In genomic region chr3:45552773-45553371, GRCh38 we compare ENCODE assay signal across 12 cellular contexts. TPM values are rescaled to one million over a fixed set of nuclear protein-coding genes. Genes with fewer than 3 reads are reported as not detected.
DNase-seq lines count a peak whose midpoint lies in the region; TF ChIP-seq lines count a peak whose summit lies in the region.
"Had no signal": no experiment of that assay in that cellular context is flagged by ENCODE, and none has a peak within 500 bp of the region (broad histone marks: within the 10 kb centered on the region; RNA-seq: fewer than 3 reads in every experiment).

No MANE protein-coding gene starts in this region.

- H2AFZ ChIP-seq in OCI-LY1 (ENCODE audit: low read length) (no peak overlapping the region), fibroblast of lung (ENCODE audit: low read length) (no peak overlapping the region)

- H3K4me3 ChIP-seq in OCI-LY1 (ENCODE audit: low read depth, low read length, poor library complexity, severe bottlenecking) (no peak overlapping the region), fibroblast of lung (replicated peaks in 1 of 4; ENCODE audit: control extremely low read depth in 1 of 4, insufficient read depth in 1 of 4, low read depth in 3 of 4, low read length in 4 of 4) (no peak overlapping the region), skeletal muscle tissue (ENCODE audit: low read length in 3 of 3) (peak overlapping the region in 1 of 3 donors; percentile 66)

- H3K36me3 Mint-ChIP-seq in activated T-cell treated with anti-CD3 and anti-CD28 coated beads, Interleukin-2, amount 50 U/mL, for 24 hours (ENCODE audit: low read depth) = peaks cover 6% of the 10 kb centered on the region
- H3K36me3 Mint-ChIP-seq: IgD-negative memory B cell had no signal

- peak overlapping the region; percentile 25; the same call in 1 of the 2 replicates for H3K4me2 ChIP-seq in OCI-LY1 (ENCODE audit: low read length)
- peak overlapping the region; percentile 5 for H3K4me2 ChIP-seq in fibroblast of lung (ENCODE audit: extremely low read depth, insufficient read depth, low read length)

- H3K9me2 ChIP-seq in OCI-LY1 (ENCODE audit: low read depth, low read length) = no peaks in the 10 kb centered on the region

- H3K27ac Mint-ChIP-seq in activated T-cell treated with anti-CD3 and anti-CD28 coated beads, Interleukin-2, amount 50 U/mL, for 24 hours = no peak overlapping the region
- H3K27ac Mint-ChIP-seq: activated CD4-positive, alpha-beta T cell treated with anti-CD3 and anti-CD28 coated beads, Interleukin-2, amount 10 ng/mL, durations not matched to agents 7 days and 5 days had no signal

- H4K20me1 ChIP-seq in OCI-LY1 (ENCODE audit: insufficient read depth, low read length) (no peaks in the 10 kb centered on the region), fibroblast of lung (ENCODE audit: control insufficient read depth, extremely low read depth, insufficient read depth, low read length) (no peaks in the 10 kb centered on the region)

- H3K36me3 ChIP-seq in OCI-LY1 (ENCODE audit: insufficient read depth, low read length) (no peaks in the 10 kb centered on the region), fibroblast of lung (ENCODE audit: control insufficient read depth, insufficient read depth, low read length) (no peaks in the 10 kb centered on the region), skeletal muscle tissue (ENCODE audit: control insufficient read depth in 3 of 3, insufficient read depth in 3 of 3, low read length in 3 of 3) (peaks cover 0 to 3% (median 0%) of the 10 kb centered on the region in 3 donors)

- no peaks in the 10 kb centered on the region for H3F3A ChIP-seq in OCI-LY1 (ENCODE audit: insufficient read depth, low read length)

- H3K9me3 ChIP-seq in OCI-LY1 (ENCODE audit: low read length) = no peaks in the 10 kb centered on the region
- H3K9me3 ChIP-seq in fibroblast of lung (ENCODE audit: control insufficient read depth, insufficient read depth, low read depth, low read length) = no peaks in the 10 kb centered on the region
- H3K9me3 ChIP-seq in skeletal muscle tissue (ENCODE audit: control insufficient read depth in 3 of 3, low read length in 3 of 3) = no peaks in the 10 kb centered on the region

- H3K9ac ChIP-seq in OCI-LY1 (ENCODE audit: low read length) (no peak overlapping the region), fibroblast of lung (ENCODE audit: insufficient read depth, low read length) (no peak overlapping the region), skeletal muscle tissue (ENCODE audit: low read depth in 1 of 3, low read length in 3 of 3) (peak overlapping the region in 2 of 3 donors; percentile 20 to 76)

- H3K9me3 Mint-ChIP-seq in activated T-cell treated with anti-CD3 and anti-CD28 coated beads, Interleukin-2, amount 50 U/mL, for 24 hours = no peaks in the 10 kb centered on the region
- H3K9me3 Mint-ChIP-seq: activated CD4-positive, alpha-beta T cell treated with anti-CD3 and anti-CD28 coated beads, Interleukin-2, amount 10 ng/mL, durations not matched to agents 7 days and 5 days; IgD-negative memory B cell had no signal

- H3K79me2 ChIP-seq in OCI-LY1 (ENCODE audit: insufficient read depth, low read length) (no peaks in the 10 kb centered on the region), fibroblast of lung (ENCODE audit: control insufficient read depth, insufficient read depth, low read length) (no peaks in the 10 kb centered on the region)

- peaks cover 4% of the 10 kb centered on the region for H3K4me1 Mint-ChIP-seq in activated T-cell treated with anti-CD3 and anti-CD28 coated beads, Interleukin-2, amount 50 U/mL, for 24 hours (ENCODE audit: low read depth)
- H3K4me1 Mint-ChIP-seq: activated CD4-positive, alpha-beta T cell treated with anti-CD3 and anti-CD28 coated beads, Interleukin-2, amount 10 ng/mL, durations not matched to agents 7 days and 5 days had no signal

- TF ChIP-seq CTCF in GM10266 (IDR thresholded peaks at IDR 0.05; ENCODE audit: control insufficient read depth, insufficient read depth, low read depth, missing control alignments) (peak; percentile 31), OCI-LY1 (IDR thresholded peaks at IDR 0.05; ENCODE audit: low read length) (no peak), fibroblast of lung (conservative IDR thresholded peaks at IDR 0.05 in 1 of 2, IDR thresholded peaks at IDR 0.05 in 1 of 2; ENCODE audit: low read depth in 1 of 2, low read length in 2 of 2) (no peak)

- H3K27me3 ChIP-seq in OCI-LY1 (ENCODE audit: insufficient read depth, low read length) (no peaks in the 10 kb centered on the region), fibroblast of lung (ENCODE audit: control insufficient read depth, insufficient read depth, low read length) (no peaks in the 10 kb centered on the region), skeletal muscle tissue (ENCODE audit: control insufficient read depth in 3 of 3, insufficient read depth in 3 of 3, low read length in 3 of 3) (no peaks in the 10 kb centered on the region)

- no peaks in the 10 kb centered on the region for H3K27me3 Mint-ChIP-seq in activated T-cell treated with anti-CD3 and anti-CD28 coated beads, Interleukin-2, amount 50 U/mL, for 24 hours
- H3K27me3 Mint-ChIP-seq: activated CD4-positive, alpha-beta T cell treated with anti-CD3 and anti-CD28 coated beads, Interleukin-2, amount 10 ng/mL, durations not matched to agents 7 days and 5 days; IgD-negative memory B cell; progenitor cell of endocrine pancreas had no signal

- no peak for DNase-seq in GM10266 (ENCODE audit: extremely low spot score)
- no peak for DNase-seq in fibroblast of lung (ENCODE audit: low read depth in 2 of 2)
- DNase-seq in amygdala (lab: John Stamatoyannopoulos, UW) = no peak
- DNase-seq in activated T-cell treated with anti-CD3 and anti-CD28 coated beads, Interleukin-2, amount 50 U/mL, for 24 hours = no peak
- no peak for DNase-seq in stimulated activated CD4-positive, alpha-beta T cell treated with anti-CD3 and anti-CD28 coated beads, Interleukin-2, amount 100 ng/mL, for 24 hours
- DNase-seq in NOMO-1 (lab: John Stamatoyannopoulos, UW; ENCODE audit: unreplicated experiment in 2 of 2) = no peak
- DNase-seq: activated CD4-positive, alpha-beta T cell treated with anti-CD3 and anti-CD28 coated beads, Interleukin-2, amount 10 ng/mL, durations not matched to agents 7 days and 5 days; DND-41 had no signal

- H3K4me1 ChIP-seq in OCI-LY1 (ENCODE audit: insufficient read depth, low read length, severe bottlenecking) (peaks cover 48% of the 10 kb centered on the region), fibroblast of lung (ENCODE audit: control insufficient read depth, extremely low read depth, insufficient read depth, low read length) (peaks cover 55% of the 10 kb centered on the region), skeletal muscle tissue (ENCODE audit: control insufficient read depth in 3 of 3, insufficient read depth in 3 of 3, low read length in 3 of 3) (peaks cover 73 to 80% (median 77%) of the 10 kb centered on the region in 3 donors)

- no peak overlapping the region for H3K4me3 Mint-ChIP-seq in activated T-cell treated with anti-CD3 and anti-CD28 coated beads, Interleukin-2, amount 50 U/mL, for 24 hours
- H3K4me3 Mint-ChIP-seq: activated CD4-positive, alpha-beta T cell treated with anti-CD3 and anti-CD28 coated beads, Interleukin-2, amount 10 ng/mL, durations not matched to agents 7 days and 5 days; IgD-negative memory B cell had no signal

- H3K27ac ChIP-seq in OCI-LY1 (ENCODE audit: low read depth, low read length, poor library complexity, severe bottlenecking) = peak overlapping the region; percentile 81
- H3K27ac ChIP-seq in fibroblast of lung (ENCODE audit: insufficient read depth, low read length) = peak overlapping the region; percentile 88
- H3K27ac ChIP-seq in skeletal muscle tissue (ENCODE audit: low read depth, low read length) = peak overlapping the region; percentile 85

RNA-seq across cellular contexts. Expression of gene LIMD1, which starts 41.7 kb away (rescaled TPM):
- 20.0 and 33.9 TPM in 2 replicates for total RNA-seq in fibroblast of lung
- 16.0 and 16.8 TPM in 2 replicates for polyA plus RNA-seq in fibroblast of lung
- polyA plus RNA-seq in fibroblast of lung (2012) = 19.7 and 20.4 TPM in 2 replicates
- polyA minus RNA-seq in fibroblast of lung (ENCODE audit: low replicate concordance) = 148 and 253 TPM in 2 replicates
- 16.2 TPM for total RNA-seq in skeletal muscle tissue

Comparison
In these comparisons a context has a peak if more than half of its experiments do, and no peak if none do; other contexts are left out.
1. H3K9ac ChIP-seq: peak in skeletal muscle tissue (2 of 3); none in OCI-LY1 (single experiment) and fibroblast of lung (single experiment).
2. Peak in every context shown above with its lines, with median percentiles within 50 percentile points of each other: H3K27ac ChIP-seq.